Comparison of ENCODE assay signal across 10 cellular contexts in the genomic region with DNA sequence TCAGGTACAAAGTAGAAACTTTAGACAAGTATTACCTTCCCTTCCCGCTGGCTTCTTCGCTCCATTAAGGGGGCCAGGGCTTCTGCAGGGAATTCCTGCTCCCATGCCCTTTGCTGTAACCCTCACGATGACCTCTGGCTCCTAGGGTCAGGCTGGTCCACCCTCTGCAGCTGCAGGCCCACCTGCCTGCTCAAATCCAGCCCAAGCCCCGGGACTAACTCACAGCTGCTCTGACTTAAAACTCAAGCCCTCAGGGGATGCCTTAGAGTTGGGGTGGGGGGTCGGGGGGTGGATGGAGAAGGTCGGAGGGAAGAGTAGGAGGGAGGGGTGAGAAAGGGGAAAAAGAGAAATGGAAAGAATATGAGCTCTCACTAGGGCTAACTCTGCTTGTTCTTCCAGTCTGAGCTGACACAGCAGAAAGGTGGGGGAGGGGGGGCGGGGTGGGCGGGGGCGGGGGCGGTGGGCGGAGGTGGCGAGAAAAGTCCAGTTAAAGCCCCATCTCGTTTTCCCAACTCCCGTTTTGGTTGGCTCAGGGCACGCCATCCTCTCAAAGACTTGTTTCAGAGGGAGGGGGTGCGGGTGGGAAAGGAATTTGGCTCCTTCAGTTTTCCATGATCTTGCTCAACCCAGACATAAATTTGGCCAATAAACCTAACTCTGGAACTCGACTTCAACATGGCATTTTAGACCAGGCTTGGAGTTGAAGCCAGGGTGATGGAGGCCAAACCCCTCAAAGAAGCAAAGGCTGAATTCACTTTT. TPM values are rescaled to one million over a fixed set of nuclear protein-coding genes. Genes with fewer than 3 reads are reported as not detected.
A peak's percentile ranks its signal among the peaks of the same experiment; 100 is the strongest.
DNase-seq lines count a peak whose midpoint lies in the region; ATAC-seq and TF ChIP-seq lines count a peak whose summit lies in the region.
"Had no signal": no experiment of that assay in that cellular context is flagged by ENCODE, and none has a peak within 500 bp of the region (broad histone marks: within the 10 kb centered on the region; RNA-seq: fewer than 3 reads in every experiment).

No MANE protein-coding gene starts in this region.

- H2AK5ac ChIP-seq in mesendoderm (ENCODE audit: low read length), result no peak overlapping the region

- H2BK5ac ChIP-seq in mesendoderm (ENCODE audit: low read length), result no peak overlapping the region

- H3K9ac ChIP-seq in mesendoderm (ENCODE audit: low read length), result no peak overlapping the region

- peak overlapping the region; percentile 37 for H3K4me3 Mint-ChIP-seq in activated CD4-positive, alpha-beta T cell treated with anti-CD3 and anti-CD28 coated beads for 36 hours
- H3K4me3 Mint-ChIP-seq in type B pancreatic cell, result peak overlapping the region; percentile 88

- POLR2A ChIA-PET in activated CD4-positive, alpha-beta T cell treated with anti-CD3 and anti-CD28 coated beads for 36 hours (lab: Charles Lee), result no interaction called here

- intact Hi-C loops in activated CD4-positive, alpha-beta T cell treated with anti-CD3 and anti-CD28 coated beads for 36 hours (cut with DNase I, micrococcal nuclease), result loop anchor here (5.0 to 10.0 kb wide), 4 partner anchors 58 to 1067 kb away; partner anchors contain the start of gene IGFBP2 (in 1 of the 2)

- H3K79me2 ChIP-seq in mesendoderm (ENCODE audit: control insufficient read depth, insufficient read depth, low read length), result no peaks in the 10 kb centered on the region

- H3K27ac ChIP-seq in coronary artery, result peak overlapping the region; percentile 89 to 96
- H3K27ac ChIP-seq in mesendoderm (ENCODE audit: low read depth, low read length), result no peak overlapping the region

- H3K27ac Mint-ChIP-seq in activated CD4-positive, alpha-beta T cell treated with anti-CD3 and anti-CD28 coated beads for 36 hours, result no peak overlapping the region
- peak overlapping the region; percentile 85 for H3K27ac Mint-ChIP-seq in type B pancreatic cell
- H3K27ac Mint-ChIP-seq: activated naive CD4-positive, alpha-beta T cell treated with anti-CD3 and anti-CD28 coated beads, Interleukin-2, amount 50 U/mL, for 24 hours had no signal

- no peak overlapping the region for H3K18ac ChIP-seq in mesendoderm (ENCODE audit: low read length)

- H3K4me1 Mint-ChIP-seq in activated CD4-positive, alpha-beta T cell treated with anti-CD3 and anti-CD28 coated beads for 36 hours, result peaks cover 32% of the 10 kb centered on the region
- H3K4me1 Mint-ChIP-seq in type B pancreatic cell (ENCODE audit: unreplicated experiment), result peaks cover 36% of the 10 kb centered on the region

- DNase-seq in activated CD4-positive, alpha-beta T cell treated with anti-CD3 and anti-CD28 coated beads for 36 hours, result no peak
- DNase-seq in activated CD4-positive, alpha-beta T cell treated with anti-CD3 and anti-CD28 coated beads, Interleukin-2, amount 50 U/mL, for 48 hours, result no peak
- DNase-seq in coronary artery (ENCODE audit: low spot score) (peak; percentile 93), mesendoderm (no peak), type B pancreatic cell (ENCODE audit: extremely low spot score, unreplicated experiment) (no peak), NCI-H2081 treated with DMSO at 0.1 percent for 48 hours (lab: John Stamatoyannopoulos, UW) (no peak)
- no peak for DNase-seq in stimulated activated CD4-positive, alpha-beta T cell treated with anti-CD3 and anti-CD28 coated beads, Interleukin-2, amount 100 ng/mL, for 24 hours
- DNase-seq: naive B cell had no signal

- H4K5ac ChIP-seq in mesendoderm (ENCODE audit: low read length), result no peak overlapping the region

- H3K4me3 ChIP-seq in coronary artery (peak overlapping the region; percentile 77), mesendoderm (ENCODE audit: low read length) (no peak overlapping the region)

- CTCF ChIA-PET in activated CD4-positive, alpha-beta T cell treated with anti-CD3 and anti-CD28 coated beads for 36 hours (lab: Charles Lee), result interaction anchor here (0.6 to 1.0 kb wide), 2 partner anchors 105 to 1059 kb away, joined by 3 read pairs; no protein-coding TSS in a partner anchor

- no peaks in the 10 kb centered on the region for H3K36me3 Mint-ChIP-seq in activated CD4-positive, alpha-beta T cell treated with anti-CD3 and anti-CD28 coated beads for 36 hours (ENCODE audit: low read depth)
- H3K36me3 Mint-ChIP-seq in type B pancreatic cell, result peaks cover 4% of the 10 kb centered on the region
- H3K36me3 Mint-ChIP-seq: activated naive CD4-positive, alpha-beta T cell treated with anti-CD3 and anti-CD28 coated beads, Interleukin-2, amount 50 U/mL, for 24 hours had no signal

- no peaks in the 10 kb centered on the region for H3K79me1 ChIP-seq in mesendoderm (ENCODE audit: low read length)

- ATAC-seq in activated CD4-positive, alpha-beta T cell treated with anti-CD3 and anti-CD28 coated beads for 36 hours, result no peak
- no peak for ATAC-seq in HG02642 (IDR thresholded peaks at IDR 0.05; ENCODE audit: poor library complexity, unreplicated experiment)

- H2BK15ac ChIP-seq in mesendoderm (replicated peaks; ENCODE audit: low read depth), result no peak overlapping the region

- H3K27me3 Mint-ChIP-seq in activated CD4-positive, alpha-beta T cell treated with anti-CD3 and anti-CD28 coated beads for 36 hours, result peaks cover 44% of the 10 kb centered on the region
- H3K27me3 Mint-ChIP-seq in type B pancreatic cell, result peaks cover 20% of the 10 kb centered on the region

- peaks cover 14% of the 10 kb centered on the region for H3K27me3 ChIP-seq in mesendoderm (ENCODE audit: insufficient read depth, low read length, poor library complexity)

- no peaks in the 10 kb centered on the region for H3K9me3 Mint-ChIP-seq in activated CD4-positive, alpha-beta T cell treated with anti-CD3 and anti-CD28 coated beads for 36 hours (ENCODE audit: low read depth)
- H3K9me3 Mint-ChIP-seq in type B pancreatic cell, result no peaks in the 10 kb centered on the region
- H3K9me3 Mint-ChIP-seq: activated naive CD4-positive, alpha-beta T cell treated with anti-CD3 and anti-CD28 coated beads, Interleukin-2, amount 50 U/mL, for 24 hours had no signal

- no peak overlapping the region for H3K4ac ChIP-seq in mesendoderm (ENCODE audit: low read depth, low read length)

- H3K56ac ChIP-seq in mesendoderm (ENCODE audit: low read length), result no peak overlapping the region

- H3K36me3 ChIP-seq in mesendoderm (ENCODE audit: control insufficient read depth, insufficient read depth, low read length), result no peaks in the 10 kb centered on the region

- H2BK120ac ChIP-seq in mesendoderm (ENCODE audit: low read depth, low read length), result no peak overlapping the region

- H3K23ac ChIP-seq in mesendoderm (ENCODE audit: low read length), result no peak overlapping the region

- peaks cover 10% of the 10 kb centered on the region for H3K4me1 ChIP-seq in mesendoderm (ENCODE audit: control insufficient read depth, low read depth, low read length)

- TF ChIP-seq CTCF in coronary artery (IDR thresholded peaks at IDR 0.05), result no peak
- TF ChIP-seq CTCF in type B pancreatic cell (conservative IDR thresholded peaks at IDR 0.05), result no peak

- no CpG with 5 or more reads among the region's 17 CpGs for WGBS in mesendoderm (ENCODE audit: extremely low coverage, insufficient coverage, low lambda C conversion rate)

- H3K4me2 ChIP-seq in mesendoderm (ENCODE audit: low read length), result peak overlapping the region; percentile 16

- H4K8ac ChIP-seq in mesendoderm (ENCODE audit: low read depth, low read length), result no peak overlapping the region

RNA-seq across cellular contexts. Expression of gene IGFBP5, which starts 4.7 kb away (rescaled TPM):
- total RNA-seq in activated CD4-positive, alpha-beta T cell treated with anti-CD3 and anti-CD28 coated beads for 36 hours, result not detected
- polyA plus RNA-seq in mesendoderm (2013, experiment 1 of 2), result 0.35 TPM
- polyA plus RNA-seq in mesendoderm (2013, experiment 2 of 2), result 0.32 TPM
- 51.0 and 245 TPM in 2 replicates for total RNA-seq in type B pancreatic cell (ENCODE audit: low replicate concordance)

RNA-seq across cellular contexts. Expression of gene IGFBP2, which starts 57.4 kb away (rescaled TPM):
- total RNA-seq in activated CD4-positive, alpha-beta T cell treated with anti-CD3 and anti-CD28 coated beads for 36 hours, result 10 to 100 TPM in 1 of 2 experiments, 1 to 10 TPM in 1; 9.8 to 11.5 TPM
- polyA plus RNA-seq in mesendoderm (2013, experiment 1 of 2), result 158 TPM
- 159 TPM for polyA plus RNA-seq in mesendoderm (2013, experiment 2 of 2)
- total RNA-seq in type B pancreatic cell (ENCODE audit: low replicate concordance), result 121 and 252 TPM in 2 replicates

Comparison
In these comparisons a context has a peak if more than half of its experiments do, and no peak if none do; other contexts are left out.
1. RNA of gene IGFBP5, which starts 4.7 kb away (total RNA-seq): 51.0 to 245 TPM in type B pancreatic cell; not detected in activated CD4-positive, alpha-beta T cell treated with anti-CD3 and anti-CD28 coated beads for 36 hours; every median in the first group is over 10 times any median in the second.